8 cellular contexts compared by ENCODE assay signal in genomic region chr15:31236184-31237041, GRCh38.
A peak's percentile ranks its signal among the peaks of the same experiment; 100 is the strongest.
DNase-seq lines count a peak whose midpoint lies in the region; ATAC-seq and TF ChIP-seq lines count a peak whose summit lies in the region.

No MANE protein-coding gene starts in this region.

- peak; percentile 23 for TF ChIP-seq CTCF in GM12873 (IDR thresholded peaks at IDR 0.05; ENCODE audit: insufficient read depth, low read depth, low read length, missing control alignments)
- no peak for TF ChIP-seq CTCF in endothelial cell (IDR thresholded peaks at IDR 0.05; ENCODE audit: unreplicated experiment)

- no peaks in the 10 kb centered on the region for H3K9me3 Mint-ChIP-seq in endothelial cell (ENCODE audit: unreplicated experiment)

- no peak overlapping the region for H3K4me3 Mint-ChIP-seq in endothelial cell (ENCODE audit: unreplicated experiment)

- no peaks in the 10 kb centered on the region for H3K36me3 Mint-ChIP-seq in endothelial cell (ENCODE audit: low read depth, unreplicated experiment)

- H3K4me1 Mint-ChIP-seq in endothelial cell (ENCODE audit: unreplicated experiment): no peaks in the 10 kb centered on the region

- ATAC-seq in HG03457 (IDR thresholded peaks at IDR 0.05; ENCODE audit: unreplicated experiment) (peak; percentile 40), HG02870 (IDR thresholded peaks at IDR 0.05; ENCODE audit: unreplicated experiment) (no peak)

- peak; percentile 98 for DNase-seq in RPMI7951 (ENCODE audit: low read depth)
- DNase-seq in fibroblast of peridontal ligament (ENCODE audit: extremely low read depth): peak; percentile 97
- peak in 48 of 56 donors; percentile 13 to 94 (median 49) for DNase-seq in nucleus accumbens (lab: John Stamatoyannopoulos, UW)
- DNase-seq in stimulated activated CD4-positive, alpha-beta T cell treated with anti-CD3 and anti-CD28 coated beads, Interleukin-12 subunit alpha, Interleukin-12 subunit beta, amount 100 ng/mL, for 4 hours: no peak
- DNase-seq in endothelial cell (ENCODE audit: low spot score): no peak

- peaks cover 7% of the 10 kb centered on the region for H3K27me3 Mint-ChIP-seq in endothelial cell (ENCODE audit: unreplicated experiment)

- no peak overlapping the region for H3K27ac Mint-ChIP-seq in endothelial cell (ENCODE audit: unreplicated experiment)

Comparison
In these comparisons a context has a peak if more than half of its experiments do, and no peak if none do; other contexts are left out.
1. DNase-seq: peak in RPMI7951 (single experiment), fibroblast of peridontal ligament (single experiment) and nucleus accumbens (48 of 56); none in stimulated activated CD4-positive, alpha-beta T cell treated with anti-CD3 and anti-CD28 coated beads, Interleukin-12 subunit alpha, Interleukin-12 subunit beta, amount 100 ng/mL, for 4 hours (single experiment) and endothelial cell (single experiment).